In genomic region chr7:108455833-108456677, GRCh38 we compare ENCODE assay signal across 8 cellular contexts. TPM values are rescaled to one million over a fixed set of nuclear protein-coding genes. Genes with fewer than 3 reads are reported as not detected.
DNase-seq lines count a peak whose midpoint lies in the region; TF ChIP-seq lines count a peak whose summit lies in the region.

Gene NRCAM (minus strand): TSS chr7:108456436. CDS start chr7:108240064, 216,372 bp downstream.

- no peak within 1 kb of the TSS for H3K27ac Mint-ChIP-seq in activated naive CD4-positive, alpha-beta T cell treated with anti-CD3 and anti-CD28 coated beads, Interleukin-2, amount 10 ng/mL, durations not matched to agents 7 days and 5 days

- peaks cover 78% of the 10 kb centered on the region for H3K27me3 Mint-ChIP-seq in activated naive CD4-positive, alpha-beta T cell treated with anti-CD3 and anti-CD28 coated beads, Interleukin-2, amount 10 ng/mL, durations not matched to agents 7 days and 5 days

- H3K4me1 Mint-ChIP-seq in activated naive CD4-positive, alpha-beta T cell treated with anti-CD3 and anti-CD28 coated beads, Interleukin-2, amount 10 ng/mL, durations not matched to agents 7 days and 5 days, result peaks cover 12% of the 10 kb centered on the region

- TF ChIP-seq CTCF in choroid plexus epithelial cell (conservative IDR thresholded peaks at IDR 0.05; ENCODE audit: low read depth, low read length), result no peak

- H3K4me3 Mint-ChIP-seq in activated naive CD4-positive, alpha-beta T cell treated with anti-CD3 and anti-CD28 coated beads, Interleukin-2, amount 10 ng/mL, durations not matched to agents 7 days and 5 days, result peak within 1 kb of the TSS; percentile 64

- CTCF ChIA-PET in activated naive CD4-positive, alpha-beta T cell treated with anti-CD3 and anti-CD28 coated beads, Interleukin-2, amount 10 ng/mL, durations not matched to agents 7 days and 5 days (lab: Charles Lee), result interaction anchor here (0.7 kb wide), 2 partner anchors 267 to 412 kb away, joined by 3 read pairs; no protein-coding TSS in a partner anchor

- H3K4me3 ChIP-seq in choroid plexus epithelial cell (ENCODE audit: low read depth, low read length), result peak within 1 kb of the TSS; percentile 60

- H3K36me3 Mint-ChIP-seq in activated naive CD4-positive, alpha-beta T cell treated with anti-CD3 and anti-CD28 coated beads, Interleukin-2, amount 10 ng/mL, durations not matched to agents 7 days and 5 days, result no peaks in the 10 kb centered on the region

- peaks cover 7% of the 10 kb centered on the region for H3K27me3 ChIP-seq in layer of hippocampus (ENCODE audit: control insufficient read depth, insufficient read depth, low read length)

- H3K27ac ChIP-seq in layer of hippocampus (ENCODE audit: low read depth, low read length), result peak within 1 kb of the TSS; percentile 62

- H3K9me3 Mint-ChIP-seq in activated naive CD4-positive, alpha-beta T cell treated with anti-CD3 and anti-CD28 coated beads, Interleukin-2, amount 10 ng/mL, durations not matched to agents 7 days and 5 days, result no peaks in the 10 kb centered on the region

- peak; percentile 47 for DNase-seq in activated naive CD4-positive, alpha-beta T cell treated with anti-CD3 and anti-CD28 coated beads, Interleukin-2, amount 10 ng/mL, durations not matched to agents 7 days and 5 days
- DNase-seq in activated naive CD4-positive, alpha-beta T cell treated with Interleukin-2 at 50 U/mL for 16 hours, result no peak
- DNase-seq in Kasumi-1 (lab: John Stamatoyannopoulos, UW) (peak; percentile 25 to 39), SK-N-DZ (ENCODE audit: low spot score) (peak; percentile 89), choroid plexus epithelial cell (ENCODE audit: low read depth) (peak; percentile 34), NCI-H226 (no peak)
- DNase-seq in stimulated activated CD4-positive, alpha-beta T cell treated with anti-CD3 and anti-CD28 coated beads, Interleukin-2, amount 100 ng/mL, for 24 hours, result peak; percentile 23 to 49

RNA-seq across cellular contexts. Expression of gene NRCAM, which starts in this region (rescaled TPM):
- polyA plus RNA-seq in SK-N-DZ (2014; cell fraction: cytosol; rRNA removed), result 30.6 and 31.6 TPM in 2 replicates
- polyA plus RNA-seq in SK-N-DZ (2014; cell fraction: nucleus; rRNA removed), result 29.1 and 34.8 TPM in 2 replicates

Comparison
In these comparisons a context has a peak if more than half of its experiments do, and no peak if none do; other contexts are left out.
1. DNase-seq: peak in activated naive CD4-positive, alpha-beta T cell treated with anti-CD3 and anti-CD28 coated beads, Interleukin-2, amount 10 ng/mL, durations not matched to agents 7 days and 5 days (single experiment), Kasumi-1 (2 of 2), SK-N-DZ (single experiment), choroid plexus epithelial cell (single experiment) and stimulated activated CD4-positive, alpha-beta T cell treated with anti-CD3 and anti-CD28 coated beads, Interleukin-2, amount 100 ng/mL, for 24 hours (2 of 2); none in activated naive CD4-positive, alpha-beta T cell treated with Interleukin-2 at 50 U/mL for 16 hours (single experiment) and NCI-H226 (single experiment).